8 cellular contexts compared by ENCODE assay signal in the genomic region with DNA sequence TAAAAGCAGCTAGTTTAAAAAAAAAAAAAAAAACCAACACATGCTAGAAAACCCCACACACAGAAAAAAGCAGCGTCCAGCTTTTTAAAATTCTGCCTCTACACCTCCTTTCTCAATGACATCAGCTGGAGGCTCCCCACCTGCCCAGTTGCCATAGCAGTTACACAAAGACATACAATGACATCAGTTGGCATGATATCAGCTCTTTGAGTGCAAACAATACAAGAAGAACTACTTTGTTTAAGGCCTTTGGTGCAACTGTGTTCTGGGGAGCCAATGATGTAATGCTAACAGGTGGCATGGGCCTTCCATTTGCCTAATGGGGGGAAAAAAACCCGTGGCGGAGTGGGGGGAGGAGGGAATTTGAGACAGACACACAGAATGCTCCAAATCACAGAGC. TPM values are rescaled to one million over a fixed set of nuclear protein-coding genes. Genes with fewer than 3 reads are reported as not detected.
DNase-seq lines count a peak whose midpoint lies in the region; ATAC-seq, FAIRE-seq and TF ChIP-seq lines count a peak whose summit lies in the region.

No MANE protein-coding gene starts in this region.

- H3K4me1 ChIP-seq in heart left ventricle (peaks cover 0 to 88% (median 13%) of the 10 kb centered on the region in 12 donors), small intestine (ENCODE audit: control insufficient read depth in 2 of 2, insufficient read depth in 1 of 2, low read depth in 1 of 2, low read length in 1 of 2) (peaks cover 2 to 10% of the 10 kb centered on the region in 2 donors)

- no peak for TF ChIP-seq POLR2A in heart left ventricle (IDR thresholded peaks at IDR 0.05)

- no peak overlapping the region for H3K4me3 ChIP-seq in heart left ventricle
- H3K4me3 ChIP-seq in small intestine (ENCODE audit: low read depth in 1 of 2, low read length in 2 of 2): no peak overlapping the region
- H3K4me3 ChIP-seq in brain microvascular endothelial cell (ENCODE audit: low read depth, low read length): no peak overlapping the region

- peak overlapping the region; percentile 62 for H3K4me3 Mint-ChIP-seq in activated T-helper 17 cell treated with anti-CD3 and anti-CD28 coated beads, Interleukin-2, amount 50 U/mL, for 72 hours

- H3K36me3 ChIP-seq in heart left ventricle (peaks cover 0 to 21% (median 9%) of the 10 kb centered on the region in 9 donors), small intestine (ENCODE audit: control insufficient read depth in 2 of 2, insufficient read depth in 2 of 2, low read length in 2 of 2) (no peaks in the 10 kb centered on the region), brain microvascular endothelial cell (replicated peaks) (no peaks in the 10 kb centered on the region)

- H3K27ac Mint-ChIP-seq in activated T-helper 17 cell treated with anti-CD3 and anti-CD28 coated beads, Interleukin-2, amount 50 U/mL, for 72 hours: peak overlapping the region; percentile 95

- H3K36me3 Mint-ChIP-seq in activated T-helper 17 cell treated with anti-CD3 and anti-CD28 coated beads, Interleukin-2, amount 50 U/mL, for 72 hours (ENCODE audit: low read depth): peaks cover 26% of the 10 kb centered on the region

- in situ Hi-C loops in brain microvascular endothelial cell (cut with HindIII; ENCODE audit: low pct_ligation_motif_present, low sequenced_read_pairs): no loop called here

- peaks cover 33% of the 10 kb centered on the region for H3K4me1 Mint-ChIP-seq in activated T-helper 17 cell treated with anti-CD3 and anti-CD28 coated beads, Interleukin-2, amount 50 U/mL, for 72 hours

- ATAC-seq in GM18508 (IDR thresholded peaks at IDR 0.05; ENCODE audit: insufficient read depth, unreplicated experiment) (peak; percentile 29), HG03060 (IDR thresholded peaks at IDR 0.05; ENCODE audit: low read depth, unreplicated experiment) (peak; percentile 30), heart left ventricle (peak; percentile 70 to 89 (median 84)), GM18517 (IDR thresholded peaks at IDR 0.05; ENCODE audit: unreplicated experiment) (no peak)
- ATAC-seq in activated T-helper 17 cell treated with anti-CD3 and anti-CD28 coated beads, Interleukin-2, amount 50 U/mL, for 72 hours (replicated peaks): peak; percentile 10

- peak; percentile 22 for DNase-seq in NCI-H226
- peak in 4 of 5 donors; percentile 26 to 52 (median 30) for DNase-seq in heart left ventricle
- DNase-seq in small intestine: peak; percentile 62
- no peak for DNase-seq in brain microvascular endothelial cell

- intact Hi-C loops in heart left ventricle (cut with DNase I): no loop called here

- WGBS in heart left ventricle, 4 donors: 32 to 37% (median 36%) methylated on average over 3 of the region's 3 CpGs
- WGBS in small intestine, 3 donors: 22 to 32% (median 23%) methylated on average over 3 of the region's 3 CpGs

- TF ChIP-seq CTCF in heart left ventricle (IDR thresholded peaks at IDR 0.05) (no peak), brain microvascular endothelial cell (IDR thresholded peaks at IDR 0.05; ENCODE audit: low read depth, low read length, missing control alignments) (no peak)

- peak overlapping the region in 4 of 12 donors; percentile 10 to 80 (median 54) for H3K27ac ChIP-seq in heart left ventricle
- H3K27ac ChIP-seq in small intestine (ENCODE audit: low read depth in 1 of 2, low read length in 1 of 2): peak overlapping the region in 1 of 2 donors; percentile 3
- no peak overlapping the region for H3K27ac ChIP-seq in brain microvascular endothelial cell

- H3K9me3 ChIP-seq in heart left ventricle (no peaks in the 10 kb centered on the region), small intestine (ENCODE audit: control insufficient read depth, low read depth) (peaks cover 2% of the 10 kb centered on the region)

- H3K27me3 ChIP-seq in heart left ventricle (no peaks in the 10 kb centered on the region), small intestine (ENCODE audit: control insufficient read depth in 2 of 2, insufficient read depth in 2 of 2, low read length in 2 of 2) (no peaks in the 10 kb centered on the region), brain microvascular endothelial cell (replicated peaks) (no peaks in the 10 kb centered on the region)

- no peak for FAIRE-seq in small intestine (lab: Jason Lieb, UNC)

- H3K27me3 Mint-ChIP-seq in activated T-helper 17 cell treated with anti-CD3 and anti-CD28 coated beads, Interleukin-2, amount 50 U/mL, for 72 hours: no peaks in the 10 kb centered on the region

- no peaks in the 10 kb centered on the region for H3K9me3 Mint-ChIP-seq in activated T-helper 17 cell treated with anti-CD3 and anti-CD28 coated beads, Interleukin-2, amount 50 U/mL, for 72 hours

RNA-seq across cellular contexts. Expression of a gene that starts 32.9 kb away (rescaled TPM):
- 10 to 100 TPM in 1 of 2 donors, 1 to 10 TPM in 1; 8.2 to 11.7 TPM for total RNA-seq in activated T-helper 17 cell treated with anti-CD3 and anti-CD28 coated beads, Interleukin-2, amount 50 U/mL, for 72 hours
- total RNA-seq in heart left ventricle: 1 to 10 TPM; 2.8 to 7.1 (median 4.4) TPM
- polyA plus RNA-seq in heart left ventricle (1 to 10 TPM; 2.2 to 2.7 TPM), small intestine (1 to 10 TPM; 1.1 to 2.8 (median 1.4) TPM)
